Comparison of ENCODE assay signal across 20 cellular contexts in the genomic region with DNA sequence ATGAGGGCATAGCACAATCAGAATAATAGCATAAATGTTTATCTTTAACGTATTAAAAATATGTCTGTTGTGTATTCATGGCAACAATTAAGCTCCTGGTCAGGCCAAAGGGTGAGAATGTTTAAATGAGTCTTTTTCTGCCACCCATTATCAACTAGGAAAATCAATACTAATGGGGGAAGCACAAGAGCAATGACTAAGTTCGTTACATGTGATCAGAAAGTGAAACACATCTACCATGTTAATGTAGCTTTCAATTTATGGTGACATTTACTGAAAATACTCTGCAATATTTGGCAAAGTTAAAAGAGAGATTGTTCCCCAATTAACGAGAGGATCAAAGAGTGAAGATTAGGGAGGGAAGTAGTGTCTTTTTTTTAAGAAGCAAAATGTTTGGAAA.
DNase-seq lines count a peak whose midpoint lies in the region; ATAC-seq and TF ChIP-seq lines count a peak whose summit lies in the region.
"Had no signal": no experiment of that assay in that cellular context is flagged by ENCODE, and none has a peak within 500 bp of the region (broad histone marks: within the 10 kb centered on the region; RNA-seq: fewer than 3 reads in every experiment).

No MANE protein-coding gene starts in this region.

- ATAC-seq in GM18867 (IDR thresholded peaks at IDR 0.05; ENCODE audit: unreplicated experiment) (peak; percentile 67), HG02610 (IDR thresholded peaks at IDR 0.05; ENCODE audit: unreplicated experiment) (peak; percentile 51), HG03520 (IDR thresholded peaks at IDR 0.05; ENCODE audit: unreplicated experiment) (peak; percentile 57), SK-N-SH treated with all-trans-retinoic acid at 6 μM for 48 hours (no peak), HG03442 (IDR thresholded peaks at IDR 0.05; ENCODE audit: unreplicated experiment) (no peak)
- ATAC-seq: T-helper 17 cell had no signal

- no peak overlapping the region for H3K4me3 ChIP-seq in dorsolateral prefrontal cortex
- H3K4me3 ChIP-seq: PC-9 had no signal

- no peak for DNase-seq in dorsolateral prefrontal cortex
- no peak for DNase-seq in activated CD4-positive, alpha-beta T cell treated with anti-CD3 and anti-CD28 coated beads, Interleukin-2, amount 50 U/mL, for 4 hours
- DNase-seq: ACHN; C1 segment of cervical spinal cord; CD8-positive, alpha-beta memory T cell; DMS79 treated with DMSO at 0.1 percent for 48 hours; KBM-7; MV-4-11; NCI-H187 treated with DMSO at 0.1 percent for 48 hours; NCI-H226; NCI-H524; PC-9; SIG-M5; T-helper 17 cell had no signal

- peaks cover 0 to 3% (median 0%) of the 10 kb centered on the region in 45 donors for H3K27me3 ChIP-seq in dorsolateral prefrontal cortex

- no peak for TF ChIP-seq CTCF in dorsolateral prefrontal cortex (IDR thresholded peaks at IDR 0.05 in 54 of 56, conservative IDR thresholded peaks at IDR 0.05 in 2 of 56; ENCODE audit: low read depth in 1 of 56, partially characterized antibody in 56 of 56)

- intact Hi-C loops in dorsolateral prefrontal cortex (cut with DNase I): no loop called here

- H3K27ac ChIP-seq in dorsolateral prefrontal cortex: no peak overlapping the region
- H3K27ac ChIP-seq: PC-9, RWPE1 had no signal

TF ChIP-seq in SK-N-SH treated with all-trans-retinoic acid at 6 μM for 48 hours, 23 proteins besides CTCF, POLR2A, EP300 and RAD21:
- TF ChIP-seq GLIS3 (CRISPR knock-in tag; IDR thresholded peaks at IDR 0.05) (no peak), ZC3H10 (CRISPR knock-in tag; IDR thresholded peaks at IDR 0.05) (no peak), ZNF565 (CRISPR knock-in tag; conservative IDR thresholded peaks at IDR 0.05; ENCODE audit: low read depth) (no peak), TCF4 (CRISPR knock-in tag; IDR thresholded peaks at IDR 0.05; ENCODE audit: borderline replicate concordance) (no peak), ESRRG (CRISPR knock-in tag; IDR thresholded peaks at IDR 0.05) (no peak), OSR1 (CRISPR knock-in tag; IDR thresholded peaks at IDR 0.05) (no peak), ZNF70 (CRISPR knock-in tag; IDR thresholded peaks at IDR 0.05) (no peak), TOX (CRISPR knock-in tag; IDR thresholded peaks at IDR 0.05; ENCODE audit: borderline replicate concordance) (no peak), ZFP3 (CRISPR knock-in tag; IDR thresholded peaks at IDR 0.05) (no peak), ISL1 (CRISPR knock-in tag; IDR thresholded peaks at IDR 0.05) (no peak)

Comparison
In these comparisons a context has a peak if more than half of its experiments do, and no peak if none do; other contexts are left out.
1. ATAC-seq: peak in GM18867 (single experiment), HG02610 (single experiment) and HG03520 (single experiment); none in SK-N-SH treated with all-trans-retinoic acid at 6 μM for 48 hours (single experiment) and HG03442 (single experiment).